Comparison of ENCODE assay signal across 1 cellular context in genomic region chr20:40966516-40967185, GRCh38.
TF ChIP-seq lines count a peak whose summit lies in the region.

No MANE protein-coding gene starts in this region.

TF ChIP-seq in HepG2, 621 proteins besides CTCF, POLR2A, EP300 and RAD21 (continued from another document):
- TF ChIP-seq, protein P1, sequence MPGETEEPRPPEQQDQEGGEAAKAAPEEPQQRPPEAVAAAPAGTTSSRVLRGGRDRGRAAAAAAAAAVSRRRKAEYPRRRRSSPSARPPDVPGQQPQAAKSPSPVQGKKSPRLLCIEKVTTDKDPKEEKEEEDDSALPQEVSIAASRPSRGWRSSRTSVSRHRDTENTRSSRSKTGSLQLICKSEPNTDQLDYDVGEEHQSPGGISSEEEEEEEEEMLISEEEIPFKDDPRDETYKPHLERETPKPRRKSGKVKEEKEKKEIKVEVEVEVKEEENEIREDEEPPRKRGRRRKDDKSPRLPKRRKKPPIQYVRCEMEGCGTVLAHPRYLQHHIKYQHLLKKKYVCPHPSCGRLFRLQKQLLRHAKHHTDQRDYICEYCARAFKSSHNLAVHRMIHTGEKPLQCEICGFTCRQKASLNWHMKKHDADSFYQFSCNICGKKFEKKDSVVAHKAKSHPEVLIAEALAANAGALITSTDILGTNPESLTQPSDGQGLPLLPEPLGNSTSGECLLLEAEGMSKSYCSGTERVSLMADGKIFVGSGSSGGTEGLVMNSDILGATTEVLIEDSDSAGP (CRISPR knock-in tag; IDR thresholded peaks at IDR 0.05; ENCODE audit: borderline replicate concordance): peak; percentile 29; the same call in 1 of the 2 replicates
